ENCODE assay signal across 22 cellular contexts in genomic region chr1:223197923-223198627, GRCh38.
"Had no signal": no experiment of that assay in that cellular context is flagged by ENCODE, and none has a peak within 500 bp of the region (broad histone marks: within the 10 kb centered on the region; RNA-seq: fewer than 3 reads in every experiment).

No MANE protein-coding gene starts in this region.

- H3K36me3 ChIP-seq: ascending aorta, brain microvascular endothelial cell, esophagus muscularis mucosa, left lung, spleen, uterus had no signal

- H3K4me1 ChIP-seq: ascending aorta, esophagus muscularis mucosa, left lung, uterus had no signal

- H3K27ac ChIP-seq: ascending aorta, brain microvascular endothelial cell, esophagus muscularis mucosa, left lung, uterus, VCaP had no signal

- H3K27ac Mint-ChIP-seq: activated naive CD8-positive, alpha-beta T cell; activated T-cell treated with anti-CD3 and anti-CD28 coated beads, Interleukin-2, amount 50 U/mL, for 24 hours; activated T-helper 17 cell treated with anti-CD3 and anti-CD28 coated beads, Interleukin-2, amount 50 U/mL, for 72 hours; natural killer cell treated with Interleukin-12 subunit alpha and Interleukin-12 subunit beta and Interleukin-15 and Interleukin-18, amount 100 ng/mL, for 72 hours; type B pancreatic cell had no signal

- H3K4me3 Mint-ChIP-seq: activated naive CD8-positive, alpha-beta T cell; activated T-cell treated with anti-CD3 and anti-CD28 coated beads, Interleukin-2, amount 50 U/mL, for 24 hours; activated T-helper 17 cell treated with anti-CD3 and anti-CD28 coated beads, Interleukin-2, amount 50 U/mL, for 72 hours; natural killer cell treated with Interleukin-12 subunit alpha and Interleukin-12 subunit beta and Interleukin-15 and Interleukin-18, amount 100 ng/mL, for 72 hours; T-cell; type B pancreatic cell had no signal

- H3K9me3 ChIP-seq: ascending aorta, esophagus muscularis mucosa, left lung, mucosa of descending colon, spleen, uterus had no signal

- DNase-seq: activated CD4-positive, alpha-beta T cell treated with anti-CD3 and anti-CD28 coated beads for 4 hours; activated CD4-positive, alpha-beta T cell treated with anti-CD3 and anti-CD28 coated beads, Interleukin-2, amount 50 U/mL, for 4 hours; activated T-cell treated with anti-CD3 and anti-CD28 coated beads, Interleukin-2, amount 50 U/mL, for 24 hours; brain microvascular endothelial cell; central memory CD4-positive, alpha-beta T cell; foreskin melanocyte; left lung; mucosa of descending colon; right cardiac atrium; spleen; substantia nigra; T-cell; uterus had no signal

- H3K4me3 ChIP-seq: ascending aorta, esophagus muscularis mucosa, left lung, lung, mucosa of descending colon, spleen, uterus had no signal

- H3K9me3 Mint-ChIP-seq: activated T-cell treated with anti-CD3 and anti-CD28 coated beads, Interleukin-2, amount 50 U/mL, for 24 hours; activated T-helper 17 cell treated with anti-CD3 and anti-CD28 coated beads, Interleukin-2, amount 50 U/mL, for 72 hours; natural killer cell treated with Interleukin-12 subunit alpha and Interleukin-12 subunit beta and Interleukin-15 and Interleukin-18, amount 100 ng/mL, for 72 hours; stimulated activated naive CD8-positive, alpha-beta T cell treated with anti-CD3 and anti-CD28 coated beads, Interleukin-15, amount 100 ng/mL, for 72 hours; T-cell; type B pancreatic cell had no signal

- H3K27me3 ChIP-seq: ascending aorta, brain microvascular endothelial cell, left lung, uterus had no signal

- H3K36me3 Mint-ChIP-seq: activated naive CD8-positive, alpha-beta T cell; T-cell; type B pancreatic cell had no signal

- H3K27me3 Mint-ChIP-seq: activated naive CD8-positive, alpha-beta T cell; stimulated activated naive CD8-positive, alpha-beta T cell treated with anti-CD3 and anti-CD28 coated beads, Interleukin-15, amount 100 ng/mL, for 72 hours; T-cell had no signal

- ATAC-seq: activated T-helper 17 cell treated with anti-CD3 and anti-CD28 coated beads, Interleukin-2, amount 50 U/mL, for 72 hours; left lung; mucosa of descending colon; natural killer cell treated with Interleukin-12 subunit alpha and Interleukin-12 subunit beta and Interleukin-15 and Interleukin-18, amount 100 ng/mL, for 72 hours; right cardiac atrium; T-cell had no signal
